Comparison of ENCODE assay signal across 11 cellular contexts in the genomic region with DNA sequence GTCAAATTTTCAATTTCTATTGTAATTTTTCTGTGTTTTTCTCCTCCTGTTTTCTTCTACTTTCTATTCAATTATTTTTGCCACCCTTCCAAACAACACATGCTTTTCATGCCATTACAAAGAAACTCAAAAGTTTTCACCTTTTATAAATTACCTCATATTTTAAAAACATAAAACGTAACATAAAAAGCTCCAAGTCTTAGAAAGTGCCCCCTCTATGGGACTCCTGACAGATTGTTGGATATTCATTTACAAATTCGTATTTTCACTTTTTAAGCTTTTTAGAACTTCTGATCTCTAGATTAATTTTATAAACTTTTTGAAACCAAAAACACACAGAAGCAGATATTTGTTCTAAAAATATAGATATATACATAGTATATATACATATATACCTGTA. TPM values are rescaled to one million over a fixed set of nuclear protein-coding genes. Genes with fewer than 3 reads are reported as not detected.
DNase-seq lines count a peak whose midpoint lies in the region; ATAC-seq and TF ChIP-seq lines count a peak whose summit lies in the region.
"Had no signal": no experiment of that assay in that cellular context is flagged by ENCODE, and none has a peak within 500 bp of the region (broad histone marks: within the 10 kb centered on the region; RNA-seq: fewer than 3 reads in every experiment).

No MANE protein-coding gene starts in this region.

- intact Hi-C loops in Right ventricle myocardium superior (cut with DNase I): no loop called here
- intact Hi-C loops in CD4-positive, alpha-beta T cell (cut with DNase I, micrococcal nuclease): no loop called here

- H3K36me3 Mint-ChIP-seq in CD4-positive, alpha-beta T cell (ENCODE audit: low read depth): no peaks in the 10 kb centered on the region
- H3K36me3 Mint-ChIP-seq: activated naive CD4-positive, alpha-beta T cell treated with anti-CD3 and anti-CD28 coated beads, Interleukin-2, amount 10 ng/mL, durations not matched to agents 7 days and 5 days had no signal

- no peaks in the 10 kb centered on the region for H3K4me1 ChIP-seq in right atrium auricular region
- peaks cover 0 to 10% of the 10 kb centered on the region in 2 donors for H3K4me1 ChIP-seq in muscle layer of duodenum (ENCODE audit: control insufficient read depth in 1 of 2, insufficient read depth in 2 of 2, low read length in 2 of 2)

- H3K4me1 Mint-ChIP-seq in CD4-positive, alpha-beta T cell (ENCODE audit: low read depth): peaks cover 17% of the 10 kb centered on the region

- H3K9me3 Mint-ChIP-seq in CD4-positive, alpha-beta T cell: no peaks in the 10 kb centered on the region
- H3K9me3 Mint-ChIP-seq: activated naive CD4-positive, alpha-beta T cell treated with anti-CD3 and anti-CD28 coated beads, Interleukin-2, amount 10 ng/mL, durations not matched to agents 7 days and 5 days had no signal

- peak overlapping the region; percentile 31 to 77 for H3K27ac ChIP-seq in right atrium auricular region
- peak overlapping the region; percentile 92 for H3K27ac ChIP-seq in muscle layer of duodenum (ENCODE audit: low read length)
- H3K27ac ChIP-seq in CD4-positive, alpha-beta T cell (ENCODE audit: low read depth, low read length): no peak overlapping the region

- CTCF ChIA-PET in CD4-positive, alpha-beta T cell (lab: Charles Lee): no interaction called here

- H3K27ac Mint-ChIP-seq in CD4-positive, alpha-beta T cell: no peak overlapping the region
- H3K27ac Mint-ChIP-seq: activated naive CD4-positive, alpha-beta T cell treated with anti-CD3 and anti-CD28 coated beads, Interleukin-2, amount 10 ng/mL, durations not matched to agents 7 days and 5 days had no signal

- ATAC-seq in Right ventricle myocardium superior (ENCODE audit: poor library complexity) (no peak), HG03571 (IDR thresholded peaks at IDR 0.05; ENCODE audit: unreplicated experiment) (no peak), GM18861 (IDR thresholded peaks at IDR 0.05; ENCODE audit: unreplicated experiment) (no peak)
- ATAC-seq in CD4-positive, alpha-beta T cell (ENCODE audit: poor library complexity): no peak

- H3K36me3 ChIP-seq in right atrium auricular region: no peaks in the 10 kb centered on the region
- H3K36me3 ChIP-seq in muscle layer of duodenum (ENCODE audit: control insufficient read depth in 1 of 2, insufficient read depth in 2 of 2, low read length in 2 of 2): peaks cover 0 to 5% of the 10 kb centered on the region in 2 donors

- no peak for DNase-seq in right atrium auricular region (ENCODE audit: low spot score)
- no peak for DNase-seq in Right ventricle myocardium superior
- DNase-seq in dermis blood vessel endothelial cell: peak; percentile 55
- DNase-seq in CD4-positive, alpha-beta T cell: no peak
- no peak for DNase-seq in germinal center (ENCODE audit: low spot score)
- DNase-seq: activated naive CD4-positive, alpha-beta T cell treated with anti-CD3 and anti-CD28 coated beads, Interleukin-2, amount 10 ng/mL, durations not matched to agents 7 days and 5 days; NCI-H510A; small intestine had no signal

- H3K27me3 ChIP-seq in right atrium auricular region (no peaks in the 10 kb centered on the region), muscle layer of duodenum (ENCODE audit: low read depth, low read length) (no peaks in the 10 kb centered on the region)
- peaks cover 13% of the 10 kb centered on the region for H3K27me3 ChIP-seq in CD4-positive, alpha-beta T cell (ENCODE audit: control insufficient read depth, insufficient read depth, low read length)

- peak in 1 of 2 donors; percentile 40 for TF ChIP-seq CTCF in right atrium auricular region (IDR thresholded peaks at IDR 0.05)
- TF ChIP-seq CTCF in CD4-positive, alpha-beta T cell (IDR thresholded peaks at IDR 0.05): no peak

- no peak overlapping the region for H3K4me3 Mint-ChIP-seq in CD4-positive, alpha-beta T cell
- H3K4me3 Mint-ChIP-seq: activated naive CD4-positive, alpha-beta T cell treated with anti-CD3 and anti-CD28 coated beads, Interleukin-2, amount 10 ng/mL, durations not matched to agents 7 days and 5 days had no signal

- H3K9me3 ChIP-seq in right atrium auricular region (no peaks in the 10 kb centered on the region), muscle layer of duodenum (ENCODE audit: control insufficient read depth in 1 of 2, low read length in 2 of 2) (no peaks in the 10 kb centered on the region)
- no peaks in the 10 kb centered on the region for H3K9me3 ChIP-seq in CD4-positive, alpha-beta T cell (ENCODE audit: control insufficient read depth, low read length)

- POLR2A ChIA-PET in CD4-positive, alpha-beta T cell (lab: Charles Lee): interaction anchor here (0.5 kb wide), 1 partner anchor 68 kb away, joined by 3 read pairs; no protein-coding TSS in a partner anchor

- H3K27me3 Mint-ChIP-seq in CD4-positive, alpha-beta T cell: peaks cover 25% of the 10 kb centered on the region

- H3K4me3 ChIP-seq in right atrium auricular region: peak overlapping the region; percentile 42 to 54
- peak overlapping the region; percentile 81 to 87 for H3K4me3 ChIP-seq in muscle layer of duodenum (ENCODE audit: low read depth in 1 of 2, low read length in 2 of 2)

RNA-seq across cellular contexts. Expression of a gene that starts 1.6 kb away (rescaled TPM):
- total RNA-seq in right atrium auricular region (10 to 100 TPM; 15.8 to 24.8 TPM), Right ventricle myocardium superior (6.8 TPM), dermis blood vessel endothelial cell (72.6 and 87.1 TPM in 2 replicates)
- total RNA-seq in CD4-positive, alpha-beta T cell: under 1 TPM; 0.25 to 0.77 TPM
